9 cellular contexts compared by ENCODE assay signal in the genomic region with DNA sequence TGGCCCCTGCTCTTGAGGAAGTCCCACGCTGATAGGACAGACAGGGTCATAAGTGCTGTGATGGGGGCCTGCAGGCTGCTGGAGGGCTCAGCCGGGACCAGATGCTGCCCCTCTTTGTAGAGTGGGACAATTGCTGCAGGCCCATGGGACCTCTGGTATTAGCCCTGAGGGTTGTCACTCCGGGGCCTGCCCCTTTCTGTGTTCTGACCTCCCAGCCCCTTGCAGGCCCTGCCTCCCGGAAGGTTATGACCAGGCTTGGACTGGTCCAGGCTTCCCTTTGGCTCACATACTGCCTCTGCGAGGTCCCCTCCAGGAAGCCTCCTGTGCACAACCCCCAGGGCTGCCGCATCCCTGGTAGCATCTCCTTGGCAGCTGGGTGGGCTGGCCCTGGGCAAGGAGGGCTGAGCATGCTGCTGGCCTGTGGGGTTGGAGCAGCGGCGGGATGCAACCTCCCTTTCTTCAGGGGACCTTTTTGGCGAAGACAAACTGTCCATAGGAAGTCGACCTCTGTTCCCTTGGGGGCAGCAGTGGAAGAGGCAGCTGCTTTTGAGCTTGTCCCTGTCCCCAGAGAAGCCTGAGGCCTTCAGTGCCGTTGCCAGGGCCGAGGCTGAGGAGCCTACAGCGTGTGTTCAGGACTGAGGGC. TPM values are rescaled to one million over a fixed set of nuclear protein-coding genes. Genes with fewer than 3 reads are reported as not detected.
DNase-seq lines count a peak whose midpoint lies in the region; ATAC-seq, FAIRE-seq and TF ChIP-seq lines count a peak whose summit lies in the region.
"Had no signal": no experiment of that assay in that cellular context is flagged by ENCODE, and none has a peak within 500 bp of the region (broad histone marks: within the 10 kb centered on the region; RNA-seq: fewer than 3 reads in every experiment).

No MANE protein-coding gene starts in this region.

- no peaks in the 10 kb centered on the region for H3K27me3 Mint-ChIP-seq in brain
- H3K27me3 Mint-ChIP-seq in naive B cell, result no peaks in the 10 kb centered on the region

- H3K4me1 Mint-ChIP-seq in brain (peaks cover 33% of the 10 kb centered on the region), naive B cell (peaks cover 22 to 35% (median 31%) of the 10 kb centered on the region in 3 donors)

- DNase-seq in D341Med (ENCODE audit: low spot score), result peak; percentile 43
- no peak for DNase-seq in naive B cell
- no peak for DNase-seq in GM19239 (ENCODE audit: insufficient read length, low spot score)
- no peak for DNase-seq in NCI-H526 treated with DMSO at 0.1 percent for 48 hours (lab: John Stamatoyannopoulos, UW)
- DNase-seq in Kasumi-1 (lab: John Stamatoyannopoulos, UW), result no peak

- no peak for TF ChIP-seq CTCF in brain (conservative IDR thresholded peaks at IDR 0.05)

- no peaks in the 10 kb centered on the region for H3K9me3 Mint-ChIP-seq in brain
- H3K9me3 Mint-ChIP-seq in naive B cell, result no peaks in the 10 kb centered on the region

- ATAC-seq in HG02759 (IDR thresholded peaks at IDR 0.05; ENCODE audit: unreplicated experiment), result peak; percentile 26
- no peak for ATAC-seq in naive B cell (ENCODE audit: low read depth in 2 of 2)
- no peak for ATAC-seq in HG03571 (IDR thresholded peaks at IDR 0.05; ENCODE audit: unreplicated experiment)

- FAIRE-seq in GM19239 (lab: Jason Lieb, UNC), result no peak
- FAIRE-seq: endometrium had no signal

- peak overlapping the region in 4 of 5 experiments; percentile 7 to 93 (median 71) for H3K27ac Mint-ChIP-seq in brain
- peak overlapping the region in 5 of 6 donors; percentile 44 to 95 (median 54) for H3K27ac Mint-ChIP-seq in naive B cell

- no peak overlapping the region for H3K4me3 Mint-ChIP-seq in brain
- H3K4me3 Mint-ChIP-seq in naive B cell, result peak overlapping the region; percentile 75 to 95 (median 90)

- H3K36me3 Mint-ChIP-seq in brain, result peaks cover 41% of the 10 kb centered on the region
- no peaks in the 10 kb centered on the region for H3K36me3 Mint-ChIP-seq in naive B cell

RNA-seq across cellular contexts. Expression of gene LIMK1, which starts 8.8 kb away (rescaled TPM):
- polyA plus RNA-seq in brain (ENCODE audit: insufficient read depth, low read depth, low replicate concordance) (67.3 TPM), naive B cell (ENCODE audit: low read depth in 6 of 6) (10 to 100 TPM in 4 of 6 donors, 1 to 10 TPM in 2; 7.9 to 16.5 (median 11.6) TPM)

Comparison
In these comparisons a context has a peak if more than half of its experiments do, and no peak if none do; other contexts are left out.
1. H3K4me3 Mint-ChIP-seq: peak in naive B cell (8 of 8); none in brain (0 of 5).